16 cellular contexts compared by ENCODE assay signal in the genomic region with DNA sequence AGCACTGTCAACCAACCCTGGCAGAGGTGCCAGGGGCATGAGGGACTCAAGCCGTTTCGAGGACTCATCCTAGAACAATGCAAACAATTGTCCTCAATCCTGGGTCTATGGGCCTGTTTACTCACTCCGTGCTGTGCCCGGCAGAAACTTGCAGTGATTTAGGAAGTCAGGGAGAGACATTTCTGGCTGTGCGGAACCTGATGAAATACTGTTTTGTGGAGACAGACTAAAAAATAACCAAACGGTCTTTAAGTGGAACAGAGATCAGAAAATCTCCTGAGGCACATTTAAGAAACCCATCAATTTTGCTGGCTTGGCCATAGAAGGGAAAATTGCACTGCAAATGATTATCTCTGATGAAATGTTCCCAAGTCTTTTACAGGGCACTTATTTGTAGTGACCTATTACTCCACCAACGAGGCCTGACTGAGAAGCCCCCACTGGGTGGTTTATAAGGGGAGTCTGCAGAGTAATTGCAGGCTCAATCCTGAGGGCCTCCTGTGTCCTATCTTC.
DNase-seq lines count a peak whose midpoint lies in the region; ATAC-seq lines count a peak whose summit lies in the region.
"Had no signal": no experiment of that assay in that cellular context is flagged by ENCODE, and none has a peak within 500 bp of the region (broad histone marks: within the 10 kb centered on the region; RNA-seq: fewer than 3 reads in every experiment).

No MANE protein-coding gene starts in this region.

- DNase-seq in EL: peak; percentile 44
- DNase-seq in hippocampal formation (lab: John Stamatoyannopoulos, UW): peak; percentile 52
- DNase-seq in substantia nigra (lab: John Stamatoyannopoulos, UW): peak in 32 of 49 donors; percentile 21 to 73 (median 46)
- DNase-seq in SW480 (ENCODE audit: low spot score): no peak
- DNase-seq in NCI-H526 (lab: John Stamatoyannopoulos, UW): no peak
- DNase-seq in AML-193 (lab: John Stamatoyannopoulos, UW): no peak
- DNase-seq: activated CD4-positive, alpha-beta T cell treated with anti-CD3 and anti-CD28 coated beads for 48 hours; activated CD8-positive, alpha-beta memory T cell treated with anti-CD3 and anti-CD28 coated beads, Interleukin-2, amount 50 U/mL, for 4 hours; activated gamma-delta T cell treated with Interleukin-2 at 50 U/mL for 16 hours; MM.1S; NCI-H187; PC-3; upper lobe of left lung had no signal

- peak overlapping the region; percentile 68 for H3K27ac ChIP-seq in angular gyrus (ENCODE audit: low read depth, low read length)
- H3K27ac ChIP-seq in substantia nigra (ENCODE audit: low read depth, low read length, poor library complexity, severe bottlenecking): peak overlapping the region; percentile 95
- H3K27ac ChIP-seq: prostate gland, upper lobe of left lung had no signal

- no peak for ATAC-seq in activated CD4-positive, CD25-positive, alpha-beta regulatory T cell treated with anti-CD3 and anti-CD28 coated beads, Interleukin-2, amount 50 U/mL, for 24 hours
- ATAC-seq: PC-3 had no signal

Comparison
In these comparisons a context has a peak if more than half of its experiments do, and no peak if none do; other contexts are left out.
1. DNase-seq: peak in EL (single experiment), hippocampal formation (2 of 2) and substantia nigra (32 of 49); none in SW480 (single experiment), NCI-H526 (0 of 2) and AML-193 (0 of 2).